24 cellular contexts compared by ENCODE assay signal in genomic region chr19:45243144-45243732, GRCh38. TPM values are rescaled to one million over a fixed set of nuclear protein-coding genes. Genes with fewer than 3 reads are reported as not detected.
"Had no signal": no experiment of that assay in that cellular context is flagged by ENCODE, and none has a peak within 500 bp of the region (broad histone marks: within the 10 kb centered on the region; RNA-seq: fewer than 3 reads in every experiment).

No MANE protein-coding gene starts in this region.

- FAIRE-seq: frontal cortex, islet of Langerhans had no signal

- ATAC-seq: esophagus mucosa; heart left ventricle; left lobe of liver; mucosa of descending colon; naive thymus-derived CD8-positive, alpha-beta T cell; sciatic nerve; stimulated activated memory B cell treated with anti-CD40 and anti-IgM and Interleukin-4, amounts not matched to agents 10 μg/mL and 1 μg/mL and 100 μg/mL, for 72 hours had no signal

- H2AFZ ChIP-seq: neural progenitor cell had no signal

- DNase-seq: cortex of kidney; dorsolateral prefrontal cortex; effector CD8-positive, alpha-beta T cell; heart left ventricle; hippocampal formation; mammary epithelial cell; mucosa of descending colon; naive thymus-derived CD8-positive, alpha-beta T cell; nucleus accumbens; spleen; stimulated activated CD4-positive, alpha-beta T cell treated with anti-CD3 and anti-CD28 coated beads, Interleukin-15, amount 100 ng/mL, for 24 hours; stimulated activated CD4-positive, alpha-beta T cell treated with anti-CD3 and anti-CD28 coated beads, Interleukin-1b, Interleukin-23, amount 100 ng/mL, for 48 hours; stimulated activated CD4-positive, alpha-beta T cell treated with anti-CD3 and anti-CD28 coated beads, Interleukin-4, amount 100 ng/mL, for 24 hours; tibial artery; upper lobe of left lung; uterus had no signal

- H3K4me3 ChIP-seq: dorsolateral prefrontal cortex, mucosa of descending colon, neural progenitor cell, tibial artery, upper lobe of left lung, uterus had no signal

- H3K36me3 ChIP-seq: heart left ventricle, neural progenitor cell, tibial artery, upper lobe of left lung, uterus had no signal

- H3K27ac ChIP-seq: dorsolateral prefrontal cortex, heart left ventricle, neural progenitor cell, tibial artery, uterus had no signal

- H3K4me1 ChIP-seq: neural progenitor cell, uterus had no signal

- H3K27me3 ChIP-seq: upper lobe of left lung, uterus had no signal

- H3K4me2 ChIP-seq: neural progenitor cell had no signal

- H3K9me3 ChIP-seq: heart left ventricle, mucosa of descending colon, spleen, tibial artery, upper lobe of left lung, uterus had no signal

- H3K9ac ChIP-seq: neural progenitor cell had no signal

RNA-seq across cellular contexts. Expression of gene EXOC3L2, which starts 2.0 kb away (rescaled TPM):
- total RNA-seq: fibroblast of lung; frontal cortex; naive thymus-derived CD8-positive, alpha-beta T cell had no signal
- polyA plus RNA-seq: fibroblast of lung; naive thymus-derived CD8-positive, alpha-beta T cell had no signal
